Comparison of ENCODE assay signal across 8 cellular contexts in the genomic region with DNA sequence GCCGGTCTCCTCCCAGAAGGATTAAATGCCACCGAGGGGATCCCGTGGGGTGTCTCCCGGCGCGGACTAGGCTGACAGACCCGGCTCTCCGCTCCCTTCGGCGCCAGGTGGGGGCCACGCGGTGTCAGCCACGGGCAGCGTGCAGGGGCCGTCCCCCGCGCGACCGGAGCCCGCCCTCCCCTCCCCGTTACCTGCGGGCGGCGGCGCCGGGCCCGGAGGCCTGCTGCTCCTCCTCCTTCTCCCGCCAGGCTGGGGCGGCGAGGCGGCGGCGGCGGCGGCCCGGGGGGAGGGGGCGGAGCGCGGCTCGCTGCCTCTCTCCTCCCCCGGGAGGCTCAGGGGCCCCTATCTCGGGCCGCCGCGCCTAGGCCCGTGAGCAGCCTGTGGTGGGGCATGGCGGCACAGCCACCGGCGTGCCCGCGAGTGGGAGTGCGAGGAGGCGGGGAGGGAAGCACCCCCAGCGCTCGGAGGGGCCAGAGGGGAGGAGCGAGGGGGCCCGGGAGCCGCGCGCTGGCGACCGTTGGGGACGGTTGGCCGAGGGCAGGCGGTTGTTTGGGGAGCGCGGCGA. TPM values are rescaled to one million over a fixed set of nuclear protein-coding genes. Genes with fewer than 3 reads are reported as not detected.
DNase-seq lines count a peak whose midpoint lies in the region; ATAC-seq lines count a peak whose summit lies in the region.

No MANE protein-coding gene starts in this region.

- DNase-seq in ELF-1 (ENCODE audit: low read depth, low spot score) = peak; percentile 59
- peak; percentile 62 for DNase-seq in HuH-7 (ENCODE audit: low spot score)
- peak; percentile 55 to 85 (median 64) for DNase-seq in T-helper 2 cell
- peak; percentile 84 for DNase-seq in astrocyte of the hippocampus (ENCODE audit: low read depth, low spot score)
- no peak for DNase-seq in NCI-H1048 (lab: John Stamatoyannopoulos, UW)

- peak overlapping the region; percentile 94 for H3K4me2 ChIP-seq in skeletal muscle satellite cell (ENCODE audit: low read length)

- H3K9ac ChIP-seq in iPS-15b (ENCODE audit: low read depth, low read length) (peak overlapping the region; percentile 47), skeletal muscle satellite cell (ENCODE audit: low read depth, low read length) (peak overlapping the region; percentile 85)

- H3K4me1 ChIP-seq in iPS-15b (ENCODE audit: control insufficient read depth, insufficient read depth, low read length) (peaks cover 8% of the 10 kb centered on the region), skeletal muscle satellite cell (ENCODE audit: control insufficient read depth, insufficient read depth, low read length) (peaks cover 12% of the 10 kb centered on the region)

- H3K27me3 ChIP-seq in iPS-15b (ENCODE audit: control insufficient read depth, insufficient read depth, low read length) (no peaks in the 10 kb centered on the region), skeletal muscle satellite cell (ENCODE audit: control insufficient read depth, insufficient read depth, low read length) (no peaks in the 10 kb centered on the region)

- ATAC-seq in GM21515 (IDR thresholded peaks at IDR 0.05; ENCODE audit: unreplicated experiment) = peak; percentile 56

- H3K4me3 ChIP-seq in iPS-15b (ENCODE audit: low read depth, low read length) = peak overlapping the region; percentile 65
- H3K4me3 ChIP-seq in skeletal muscle satellite cell (ENCODE audit: low read length) = peak overlapping the region; percentile 92

- H3K36me3 ChIP-seq in iPS-15b (ENCODE audit: control insufficient read depth, insufficient read depth, low read length) (no peaks in the 10 kb centered on the region), skeletal muscle satellite cell (ENCODE audit: insufficient read depth, low read length) (no peaks in the 10 kb centered on the region)

- H3K9me3 ChIP-seq in iPS-15b (ENCODE audit: control insufficient read depth, insufficient read depth, low read length) = no peaks in the 10 kb centered on the region
- no peaks in the 10 kb centered on the region for H3K9me3 ChIP-seq in skeletal muscle satellite cell (replicated peaks; ENCODE audit: low read length)

RNA-seq across cellular contexts. Expression of a gene that starts 0.5 kb away (rescaled TPM):
- total RNA-seq in skeletal muscle satellite cell (2012; rRNA removed) = 16.5 and 20.3 TPM in 2 replicates
